Comparison of ENCODE assay signal across 22 cellular contexts in genomic region chr11:77530879-77531278, GRCh38. TPM values are rescaled to one million over a fixed set of nuclear protein-coding genes. Genes with fewer than 3 reads are reported as not detected.
"Had no signal": no experiment of that assay in that cellular context is flagged by ENCODE, and none has a peak within 500 bp of the region (broad histone marks: within the 10 kb centered on the region; RNA-seq: fewer than 3 reads in every experiment).

No MANE protein-coding gene starts in this region.

- H3K36me3 Mint-ChIP-seq: activated naive CD4-positive, alpha-beta T cell treated with anti-CD3 and anti-CD28 coated beads, Interleukin-2, amount 50 U/mL, for 24 hours; natural killer cell; WTC11 had no signal

- H3K36me3 ChIP-seq: cardiac muscle cell, gastrocnemius medialis, heart left ventricle, ovary, prostate gland, upper lobe of right lung had no signal

- H3K9me3 ChIP-seq: body of pancreas, gastrocnemius medialis, heart left ventricle, ovary, prostate gland, upper lobe of right lung had no signal

- DNase-seq: activated gamma-delta T cell treated with Interleukin-2 at 50 U/mL for 16 hours; activated T-cell treated with anti-CD3 and anti-CD28 coated beads, Interleukin-2, amount 50 U/mL, for 1 hour; anterior cingulate cortex; body of pancreas; effector CD4-positive, alpha-beta T cell; gastrocnemius medialis; heart left ventricle; left ventricle myocardium superior; mammary epithelial cell; midbrain; natural killer cell; ovary; stimulated activated CD4-positive, alpha-beta T cell treated with anti-CD3 and anti-CD28 coated beads, Interleukin-4, amount 100 ng/mL, for 24 hours; stimulated activated naive CD4-positive, alpha-beta T cell treated with Interleukin-2 at 50 U/mL for 16 hours; T1000; upper lobe of right lung had no signal

- H3K27ac ChIP-seq: body of pancreas, cardiac muscle cell, gastrocnemius medialis, heart left ventricle, ovary, prostate gland, upper lobe of right lung had no signal

- H3K27ac Mint-ChIP-seq: activated naive CD4-positive, alpha-beta T cell treated with anti-CD3 and anti-CD28 coated beads, Interleukin-2, amount 50 U/mL, for 24 hours; dendritic cell treated with granulocyte-macrophage colony-stimulating factor and Interleukin-4, amounts not matched to agents 40 ng/mL and 50 ng/mL, for 4 days; natural killer cell had no signal

- H3K4me1 ChIP-seq: body of pancreas, gastrocnemius medialis, heart left ventricle, prostate gland, upper lobe of right lung had no signal

- H3K4me3 Mint-ChIP-seq: activated naive CD4-positive, alpha-beta T cell treated with anti-CD3 and anti-CD28 coated beads, Interleukin-2, amount 50 U/mL, for 24 hours; dendritic cell treated with granulocyte-macrophage colony-stimulating factor and Interleukin-4, amounts not matched to agents 40 ng/mL and 50 ng/mL, for 4 days; natural killer cell; WTC11 had no signal

- H3K4me3 ChIP-seq: body of pancreas, cardiac muscle cell, gastrocnemius medialis, heart left ventricle, ovary, prostate gland, upper lobe of right lung had no signal

- H3K9me3 Mint-ChIP-seq: activated naive CD4-positive, alpha-beta T cell treated with anti-CD3 and anti-CD28 coated beads, Interleukin-2, amount 50 U/mL, for 24 hours; dendritic cell treated with granulocyte-macrophage colony-stimulating factor and Interleukin-4, amounts not matched to agents 40 ng/mL and 50 ng/mL, for 4 days; natural killer cell; WTC11 had no signal

- H3K27me3 ChIP-seq: body of pancreas, cardiac muscle cell, gastrocnemius medialis, heart left ventricle, ovary, upper lobe of right lung had no signal

- H3K4me1 Mint-ChIP-seq: activated naive CD4-positive, alpha-beta T cell treated with anti-CD3 and anti-CD28 coated beads, Interleukin-2, amount 50 U/mL, for 24 hours; natural killer cell had no signal

RNA-seq across cellular contexts. Expression of gene AQP11, which starts 58.9 kb away (rescaled TPM):
- total RNA-seq: esophagus mucosa had no signal
